In genomic region chr6:32566957-32567356, GRCh38 we compare ENCODE assay signal across 10 cellular contexts. TPM values are rescaled to one million over a fixed set of nuclear protein-coding genes. Genes with fewer than 3 reads are reported as not detected.
"Had no signal": no experiment of that assay in that cellular context is flagged by ENCODE, and none has a peak within 500 bp of the region (broad histone marks: within the 10 kb centered on the region; RNA-seq: fewer than 3 reads in every experiment).

No MANE protein-coding gene starts in this region.

- H3K9me3 ChIP-seq: HAP-1 had no signal

- H3K4me1 ChIP-seq: HAP-1 had no signal

- H2AFZ ChIP-seq: GM23248 had no signal

- H3K27ac Mint-ChIP-seq: IgD-negative memory B cell had no signal

- H3K36me3 Mint-ChIP-seq: IgD-negative memory B cell had no signal

- H3K9ac ChIP-seq: GM23248 had no signal

- ATAC-seq: HCT116 had no signal

- H3K27ac ChIP-seq: GM23248, HL-60 had no signal

- H3K4me3 ChIP-seq: GM23248, HAP-1 had no signal

- H3K36me3 ChIP-seq: HAP-1 had no signal

- H3K4me3 Mint-ChIP-seq: IgD-negative memory B cell had no signal

- DNase-seq: GM23248, GOT3, H7, KBM-7 had no signal

RNA-seq across cellular contexts. Expression of gene HLA-DRB1, which starts 22.7 kb away (rescaled TPM):
- total RNA-seq: GM23248, HT-29 had no signal

RNA-seq across cellular contexts. Expression of gene HLA-DRB5, which starts 36.9 kb away (rescaled TPM):
- total RNA-seq: GM23248, H4, HT-29 had no signal
